9 cellular contexts compared by ENCODE assay signal in genomic region chr11:82960000-82960778, GRCh38. TPM values are rescaled to one million over a fixed set of nuclear protein-coding genes. Genes with fewer than 3 reads are reported as not detected.
DNase-seq lines count a peak whose midpoint lies in the region; ATAC-seq, FAIRE-seq and TF ChIP-seq lines count a peak whose summit lies in the region.
"Had no signal": no experiment of that assay in that cellular context is flagged by ENCODE, and none has a peak within 500 bp of the region (broad histone marks: within the 10 kb centered on the region; RNA-seq: fewer than 3 reads in every experiment).

No MANE protein-coding gene starts in this region.

- FAIRE-seq in HepG2 (lab: Jason Lieb, UNC): no peak

- no peak for TF ChIP-seq RAD21 in HepG2 (CRISPR knock-in tag; IDR thresholded peaks at IDR 0.05)

- no peaks in the 10 kb centered on the region for H3K27me3 ChIP-seq in SU-DHL-6 (ENCODE audit: low read length)
- no peaks in the 10 kb centered on the region for H3K27me3 ChIP-seq in HepG2 (ENCODE audit: control insufficient read depth in 1 of 2, insufficient read depth in 2 of 2, low read length in 2 of 2)

- H3K4me3 ChIP-seq in SU-DHL-6 (ENCODE audit: insufficient read depth, low read length, poor library complexity, severe bottlenecking) (peak overlapping the region; percentile 31), HepG2 (replicated peaks in 1 of 3; ENCODE audit: insufficient read depth in 1 of 3, low read depth in 2 of 3, low read length in 3 of 3) (no peak overlapping the region)

- DNase-seq in activated T-cell treated with anti-CD3 and anti-CD28 coated beads for 4 hours: peak; percentile 32
- DNase-seq in activated T-cell treated with anti-CD3 and anti-CD28 coated beads, Interleukin-2, amount 50 U/mL, for 1 hour: no peak
- DNase-seq in stimulated activated naive B cell treated with anti-CD40 and anti-IgM and Interleukin-4, amounts not matched to agents 10 μg/mL and 1 μg/mL and 100 μg/mL, for 72 hours: no peak
- DNase-seq in left lobe of liver (ENCODE audit: low spot score): no peak
- DNase-seq in HepG2 (ENCODE audit: low spot score): no peak
- no peak for DNase-seq in dermis blood vessel endothelial cell
- DNase-seq: posterior cingulate gyrus had no signal

- 59% methylated on average over 5 of the region's 5 CpGs for WGBS in HepG2 (ENCODE audit: low lambda C conversion rate)

- intact Hi-C loops in HepG2 (cut with micrococcal nuclease; ENCODE audit: unreplicated experiment): no loop called here

- H3K79me2 ChIP-seq in SU-DHL-6 (ENCODE audit: insufficient read depth, low read length): no peaks in the 10 kb centered on the region
- H3K79me2 ChIP-seq in HepG2 (ENCODE audit: insufficient read depth, low read length): no peaks in the 10 kb centered on the region

- CTCF ChIA-PET in HepG2 (lab: Yijun Ruan, JAX; ENCODE audit: low intra/inter-chr PET ratio, low total read pairs): no interaction called here

- in situ Hi-C loops in HepG2 (cut with HindIII; ENCODE audit: extremely low pct_ligation_motif_present, low pct_unique_long_range_greater_than_20kb): no loop called here

- no peaks in the 10 kb centered on the region for H3K9me2 ChIP-seq in SU-DHL-6 (replicated peaks; ENCODE audit: insufficient read depth, low read length)

- peak overlapping the region; percentile 64 for H3K27ac ChIP-seq in SU-DHL-6 (ENCODE audit: low read depth, low read length)
- H3K27ac ChIP-seq in HepG2 (ENCODE audit: extremely low read length, insufficient read depth, low read length): no peak overlapping the region

- H3K4me2 ChIP-seq in SU-DHL-6 (ENCODE audit: low read depth, low read length, poor library complexity, severe bottlenecking): peak overlapping the region; percentile 87
- H3K4me2 ChIP-seq in HepG2 (ENCODE audit: low read depth, low read length): no peak overlapping the region

- H3K27ac Mint-ChIP-seq in stimulated activated naive B cell treated with anti-CD40 and anti-IgM and Interleukin-4, amounts not matched to agents 10 μg/mL and 1 μg/mL and 100 μg/mL, for 72 hours: peak overlapping the region; percentile 92

- peaks cover 16% of the 10 kb centered on the region; the same call in 1 of the 2 replicates for H3F3A ChIP-seq in SU-DHL-6 (ENCODE audit: insufficient read depth)

- TF ChIP-seq POLR2A in HepG2 (IDR thresholded peaks at IDR 0.05; ENCODE audit: insufficient read depth in 1 of 2, low read depth in 2 of 2, low read length in 2 of 2): no peak

- H3K36me3 Mint-ChIP-seq in stimulated activated naive B cell treated with anti-CD40 and anti-IgM and Interleukin-4, amounts not matched to agents 10 μg/mL and 1 μg/mL and 100 μg/mL, for 72 hours: peaks cover 8 to 13% of the 10 kb centered on the region in 2 donors

- peak overlapping the region; percentile 21; the same call in 1 of the 2 replicates for H3K9ac ChIP-seq in SU-DHL-6 (ENCODE audit: low read length)
- H3K9ac ChIP-seq in HepG2 (ENCODE audit: insufficient read depth, low read depth, low read length): no peak overlapping the region

- TF ChIP-seq EP300 in HepG2 (IDR thresholded peaks at IDR 0.05; ENCODE audit: low read depth in 2 of 2, low read length in 2 of 2) (no peak), HepG2 (CRISPR knock-in tag; IDR thresholded peaks at IDR 0.05; ENCODE audit: borderline replicate concordance) (no peak)

- ATAC-seq in HG02798 (IDR thresholded peaks at IDR 0.05; ENCODE audit: poor library complexity, unreplicated experiment) (peak; percentile 94), left lobe of liver (no peak), HepG2 (no peak)
- ATAC-seq in stimulated activated naive B cell treated with anti-CD40 and anti-IgM and Interleukin-4, amounts not matched to agents 10 μg/mL and 1 μg/mL and 100 μg/mL, for 72 hours (replicated peaks): peak; percentile 78 to 81

- no peaks in the 10 kb centered on the region for H3K36me3 ChIP-seq in SU-DHL-6 (ENCODE audit: low read length)
- no peaks in the 10 kb centered on the region for H3K36me3 ChIP-seq in HepG2 (replicated peaks in 1 of 2; ENCODE audit: control insufficient read depth in 1 of 2, insufficient read depth in 2 of 2, low read length in 2 of 2)

- no peaks in the 10 kb centered on the region for H3K27me3 Mint-ChIP-seq in stimulated activated naive B cell treated with anti-CD40 and anti-IgM and Interleukin-4, amounts not matched to agents 10 μg/mL and 1 μg/mL and 100 μg/mL, for 72 hours

- H2AFZ ChIP-seq in SU-DHL-6 (ENCODE audit: low read depth, low read length, severe bottlenecking) (peak overlapping the region; percentile 62), HepG2 (ENCODE audit: low read length) (no peak overlapping the region)

- no peaks in the 10 kb centered on the region for H3K9me3 ChIP-seq in SU-DHL-6 (ENCODE audit: insufficient read depth, low read length)
- H3K9me3 ChIP-seq in HepG2 (ENCODE audit: low read length): no peaks in the 10 kb centered on the region

- POLR2A ChIA-PET in HepG2 (lab: Yijun Ruan, JAX): no interaction called here

- H4K20me1 ChIP-seq in SU-DHL-6 (ENCODE audit: low read depth, low read length): no peaks in the 10 kb centered on the region
- no peaks in the 10 kb centered on the region for H4K20me1 ChIP-seq in HepG2 (ENCODE audit: insufficient read depth, low read length)

- peaks cover 4 to 5% of the 10 kb centered on the region in 2 donors for H3K9me3 Mint-ChIP-seq in stimulated activated naive B cell treated with anti-CD40 and anti-IgM and Interleukin-4, amounts not matched to agents 10 μg/mL and 1 μg/mL and 100 μg/mL, for 72 hours

- peaks cover 34 to 66% of the 10 kb centered on the region in 2 donors for H3K4me1 Mint-ChIP-seq in stimulated activated naive B cell treated with anti-CD40 and anti-IgM and Interleukin-4, amounts not matched to agents 10 μg/mL and 1 μg/mL and 100 μg/mL, for 72 hours

- H3K4me3 Mint-ChIP-seq in stimulated activated naive B cell treated with anti-CD40 and anti-IgM and Interleukin-4, amounts not matched to agents 10 μg/mL and 1 μg/mL and 100 μg/mL, for 72 hours: peak overlapping the region in 1 of 2 donors; percentile 44

- TF ChIP-seq CTCF in SU-DHL-6 (IDR thresholded peaks at IDR 0.05; ENCODE audit: insufficient read depth, low read length, poor library complexity, severe bottlenecking) (no peak), HepG2 (CRISPR knock-in tag; IDR thresholded peaks at IDR 0.05) (no peak)

- BruUV-seq in HepG2 (replicated peaks; lab: Mats Ljungman, UMichigan): no TSS peak

- H3K4me1 ChIP-seq in HepG2 (ENCODE audit: insufficient read depth, low read length): peaks cover 16% of the 10 kb centered on the region

TF ChIP-seq in HepG2, 621 proteins besides CTCF, POLR2A, EP300 and RAD21 (continues in another document):
- TF ChIP-seq JUNB (CRISPR knock-in tag; IDR thresholded peaks at IDR 0.05; ENCODE audit: borderline replicate concordance): no peak

RNA-seq across cellular contexts. Expression of gene DDIAS, which starts 58.7 kb away (rescaled TPM):
- total RNA-seq in left lobe of liver (0.75 TPM), HepG2 (2016; rRNA removed; fragmentation: Illumina TruSeq; extraction: Trizol) (13.0 and 23.5 TPM in 2 replicates), dermis blood vessel endothelial cell (4.6 and 12.8 TPM in 2 replicates)
- 4.5 and 6.3 TPM in 2 replicates for total RNA-seq in HepG2 (2016; cell fraction: cytosol; rRNA removed; fragmentation: Illumina TruSeq; extraction: Trizol; ENCODE audit: low read depth)
- total RNA-seq in HepG2 (2016; cell fraction: insoluble cytoplasmic fraction; rRNA removed; fragmentation: Illumina TruSeq; extraction: Trizol): 12.6 and 21.3 TPM in 2 replicates
- total RNA-seq in HepG2 (2016; cell fraction: membrane; rRNA removed; fragmentation: Illumina TruSeq; extraction: Trizol): 9.5 and 11.4 TPM in 2 replicates
- 9.5 and 11.1 TPM in 2 replicates for total RNA-seq in HepG2 (2016; cell fraction: nucleus; rRNA removed; fragmentation: Illumina TruSeq; extraction: Trizol)
- 2.2 and 3.5 TPM in 2 replicates for polyA plus RNA-seq in HepG2 (2011; rRNA removed)
- 1.6 and 2.0 TPM in 2 replicates for polyA plus RNA-seq in HepG2 (2011; cell fraction: cytosol; rRNA removed)
- polyA plus RNA-seq in HepG2 (2011; cell fraction: nucleus; rRNA removed): 1.0 and 1.6 TPM in 2 replicates
- 1.7 and 5.3 TPM in 2 replicates for polyA plus RNA-seq in HepG2 (2012)
- polyA plus RNA-seq in HepG2 (2016; cell fraction: cytosol; fragmentation: Illumina TruSeq; extraction: Trizol; ENCODE audit: low read depth): 0.66 and 0.94 TPM in 2 replicates
- polyA plus RNA-seq in HepG2 (2016; cell fraction: insoluble cytoplasmic fraction; fragmentation: Illumina TruSeq; extraction: Trizol; ENCODE audit: low read depth): 13.7 and 16.2 TPM in 2 replicates
- 2.6 and 3.1 TPM in 2 replicates for polyA plus RNA-seq in HepG2 (2016; cell fraction: membrane; fragmentation: Illumina TruSeq; extraction: Trizol; ENCODE audit: low read depth)
- 11.7 and 12.4 TPM in 2 replicates for polyA plus RNA-seq in HepG2 (2016; cell fraction: nucleus; fragmentation: Illumina TruSeq; extraction: Trizol; ENCODE audit: insufficient read depth, low read depth)
- polyA minus RNA-seq in HepG2 (2011; rRNA and poly(A)+ RNA removed; ENCODE audit: low replicate concordance): 10.5 and 39.5 TPM in 2 replicates
- 1.9 and 3.3 TPM in 2 replicates for polyA minus RNA-seq in HepG2 (2011; cell fraction: cytosol; rRNA and poly(A)+ RNA removed)
- 2.1 and 3.9 TPM in 2 replicates for polyA minus RNA-seq in HepG2 (2011; cell fraction: nucleus; rRNA and poly(A)+ RNA removed)

RNA-seq across cellular contexts. Expression of gene PRCP, which starts 60.0 kb away (rescaled TPM):
- 41.4 TPM for total RNA-seq in left lobe of liver
- 49.9 and 84.2 TPM in 2 replicates for total RNA-seq in HepG2 (2016; rRNA removed; fragmentation: Illumina TruSeq; extraction: Trizol)
- 12.9 and 14.2 TPM in 2 replicates for total RNA-seq in HepG2 (2016; cell fraction: cytosol; rRNA removed; fragmentation: Illumina TruSeq; extraction: Trizol; ENCODE audit: low read depth)
- total RNA-seq in HepG2 (2016; cell fraction: insoluble cytoplasmic fraction; rRNA removed; fragmentation: Illumina TruSeq; extraction: Trizol): 49.2 and 86.3 TPM in 2 replicates
- total RNA-seq in HepG2 (2016; cell fraction: membrane; rRNA removed; fragmentation: Illumina TruSeq; extraction: Trizol): 29.1 and 33.4 TPM in 2 replicates
- total RNA-seq in HepG2 (2016; cell fraction: nucleus; rRNA removed; fragmentation: Illumina TruSeq; extraction: Trizol): 75.4 and 86.0 TPM in 2 replicates
- 79.7 and 105 TPM in 2 replicates for polyA plus RNA-seq in HepG2 (2011; rRNA removed)
- polyA plus RNA-seq in HepG2 (2011; cell fraction: cytosol; rRNA removed): 63.3 and 100 TPM in 2 replicates
- polyA plus RNA-seq in HepG2 (2011; cell fraction: nucleus; rRNA removed): 24.2 and 26.5 TPM in 2 replicates
- polyA plus RNA-seq in HepG2 (2012): 56.3 and 103 TPM in 2 replicates
- polyA plus RNA-seq in HepG2 (2016; cell fraction: cytosol; fragmentation: Illumina TruSeq; extraction: Trizol; ENCODE audit: low read depth): 12.6 and 13.4 TPM in 2 replicates
- 48.2 and 49.2 TPM in 2 replicates for polyA plus RNA-seq in HepG2 (2016; cell fraction: insoluble cytoplasmic fraction; fragmentation: Illumina TruSeq; extraction: Trizol; ENCODE audit: low read depth)
- 27.2 and 33.0 TPM in 2 replicates for polyA plus RNA-seq in HepG2 (2016; cell fraction: membrane; fragmentation: Illumina TruSeq; extraction: Trizol; ENCODE audit: low read depth)
- polyA plus RNA-seq in HepG2 (2016; cell fraction: nucleus; fragmentation: Illumina TruSeq; extraction: Trizol; ENCODE audit: insufficient read depth, low read depth): 84.6 and 95.4 TPM in 2 replicates
- 22.7 and 35.1 TPM in 2 replicates for polyA minus RNA-seq in HepG2 (2011; rRNA and poly(A)+ RNA removed; ENCODE audit: low replicate concordance)
- 55.6 and 56.6 TPM in 2 replicates for polyA minus RNA-seq in HepG2 (2011; cell fraction: cytosol; rRNA and poly(A)+ RNA removed)
- 29.0 and 33.7 TPM in 2 replicates for polyA minus RNA-seq in HepG2 (2011; cell fraction: nucleus; rRNA and poly(A)+ RNA removed)
- 282 and 333 TPM in 2 replicates for total RNA-seq in dermis blood vessel endothelial cell

Comparison
In these comparisons a context has a peak if more than half of its experiments do, and no peak if none do; other contexts are left out.
1. ATAC-seq: peak in HG02798 (single experiment) and stimulated activated naive B cell treated with anti-CD40 and anti-IgM and Interleukin-4, amounts not matched to agents 10 μg/mL and 1 μg/mL and 100 μg/mL, for 72 hours (2 of 2); none in left lobe of liver (single experiment) and HepG2 (single experiment).